ENCODE assay signal across 21 cellular contexts in the genomic region with DNA sequence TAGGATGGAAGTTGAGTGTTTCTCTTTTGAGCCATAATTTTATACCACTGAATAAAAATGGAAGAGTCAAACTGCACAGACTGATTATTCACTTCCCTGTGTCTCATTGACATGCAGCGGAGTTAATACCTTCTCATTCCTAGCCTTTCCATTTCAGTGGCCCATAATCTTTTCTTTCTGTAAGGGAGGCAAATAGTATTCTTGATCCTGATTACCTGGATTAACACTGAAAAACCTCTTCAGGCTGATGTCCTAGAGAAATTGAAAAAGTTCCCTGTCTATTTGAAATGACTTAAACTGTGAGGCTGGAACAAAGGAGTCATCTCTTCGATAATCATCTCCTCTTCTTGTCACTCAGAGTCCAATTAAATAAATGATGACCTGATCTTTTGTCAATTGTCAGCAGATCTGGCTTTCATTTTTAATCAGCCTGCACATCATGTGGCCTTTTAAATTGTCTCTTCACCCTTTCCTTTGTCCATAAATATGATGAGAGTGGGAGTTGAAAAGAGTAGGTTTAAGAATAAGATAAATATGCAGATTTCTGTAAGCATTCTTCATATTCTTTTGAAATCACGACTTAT.
"Had no signal": no experiment of that assay in that cellular context is flagged by ENCODE, and none has a peak within 500 bp of the region (broad histone marks: within the 10 kb centered on the region; RNA-seq: fewer than 3 reads in every experiment).

No MANE protein-coding gene starts in this region.

- H3K4me3 Mint-ChIP-seq: activated B cell treated with CpG ODN at 0.5 μM for 24 hours; activated CD4-positive, alpha-beta memory T cell treated with anti-CD3 and anti-CD28 coated beads, Interleukin-2, amount 10 ng/mL, durations not matched to agents 7 days and 5 days; T-helper 1 cell treated with Interleukin-12 subunit alpha and Interleukin-12 subunit beta and Interleukin-4 antibody, amounts not matched to agents 30 μg/mL and 1 μg/mL, for 36 hours had no signal

- H3K36me3 Mint-ChIP-seq: activated naive CD4-positive, alpha-beta T cell treated with anti-CD3 and anti-CD28 coated beads, Interleukin-2, amount 50 U/mL, for 72 hours had no signal

- DNase-seq: activated B cell treated with CpG ODN at 0.5 μM for 24 hours; activated CD4-positive, alpha-beta memory T cell treated with anti-CD3 and anti-CD28 coated beads, Interleukin-2, amount 10 ng/mL, durations not matched to agents 7 days and 5 days; activated CD4-positive, alpha-beta T cell treated with anti-CD3 and anti-CD28 coated beads for 1 hour; activated CD4-positive, alpha-beta T cell treated with anti-CD3 and anti-CD28 coated beads, Interleukin-2, amount 50 U/mL, for 1 hour; activated effector memory CD4-positive, alpha-beta T cell treated with anti-CD3 and anti-CD28 coated beads, Interleukin-2, amount 50 U/mL, for 16 hours; activated naive CD4-positive, alpha-beta T cell treated with Interleukin-2 at 50 U/mL for 16 hours; activated T-cell treated with anti-CD3 and anti-CD28 coated beads for 4 hours; cerebellar nuclear complex; NCI-H1092 treated with DMSO at 0.1 percent for 48 hours; NCI-H1417 treated with DMSO at 0.1 percent for 48 hours; NCI-H187; NCI-H2081; NCI-H2171; NCI-H2227 treated with DMSO at 0.1 percent for 48 hours; NCI-H446 treated with DMSO at 0.1 percent for 48 hours; NCI-H524 treated with DMSO at 0.1 percent for 48 hours; PC-9; SHP77 treated with DMSO at 0.1 percent for 48 hours had no signal

- H3K9ac ChIP-seq: KMS-11 had no signal

- H2AFZ ChIP-seq: PC-9 had no signal

- H3K9me3 Mint-ChIP-seq: activated B cell treated with CpG ODN at 0.5 μM for 24 hours; activated CD4-positive, alpha-beta memory T cell treated with anti-CD3 and anti-CD28 coated beads, Interleukin-2, amount 10 ng/mL, durations not matched to agents 7 days and 5 days; activated naive CD4-positive, alpha-beta T cell treated with anti-CD3 and anti-CD28 coated beads, Interleukin-2, amount 50 U/mL, for 72 hours; T-helper 1 cell treated with Interleukin-12 subunit alpha and Interleukin-12 subunit beta and Interleukin-4 antibody, amounts not matched to agents 30 μg/mL and 1 μg/mL, for 36 hours had no signal

- H3K27ac ChIP-seq: KMS-11, PC-9 had no signal

- H3K4me1 Mint-ChIP-seq: activated B cell treated with CpG ODN at 0.5 μM for 24 hours had no signal

- H3K4me2 ChIP-seq: PC-9 had no signal

- H3K4me3 ChIP-seq: PC-9 had no signal

- H3K27me3 Mint-ChIP-seq: activated B cell treated with CpG ODN at 0.5 μM for 24 hours had no signal

- H3K27ac Mint-ChIP-seq: activated B cell treated with CpG ODN at 0.5 μM for 24 hours; activated CD4-positive, alpha-beta memory T cell treated with anti-CD3 and anti-CD28 coated beads, Interleukin-2, amount 10 ng/mL, durations not matched to agents 7 days and 5 days; activated naive CD4-positive, alpha-beta T cell treated with anti-CD3 and anti-CD28 coated beads, Interleukin-2, amount 50 U/mL, for 72 hours; T-helper 1 cell treated with Interleukin-12 subunit alpha and Interleukin-12 subunit beta and Interleukin-4 antibody, amounts not matched to agents 30 μg/mL and 1 μg/mL, for 36 hours had no signal
